Comparison of ENCODE assay signal across 16 cellular contexts in genomic region chr9:88803551-88804288, GRCh38.
A peak's percentile ranks its signal among the peaks of the same experiment; 100 is the strongest.
DNase-seq lines count a peak whose midpoint lies in the region; ATAC-seq and TF ChIP-seq lines count a peak whose summit lies in the region.
"Had no signal": no experiment of that assay in that cellular context is flagged by ENCODE, and none has a peak within 500 bp of the region (broad histone marks: within the 10 kb centered on the region; RNA-seq: fewer than 3 reads in every experiment).

No MANE protein-coding gene starts in this region.

- POLR2A ChIA-PET in OCI-LY7 (lab: Charles Lee), result no interaction called here

- peaks cover 3% of the 10 kb centered on the region for H3K27me3 ChIP-seq in suprapubic skin

- no peak for TF ChIP-seq CTCF in OCI-LY7 (conservative IDR thresholded peaks at IDR 0.05; ENCODE audit: low read length)
- TF ChIP-seq CTCF in retinal pigment epithelial cell (conservative IDR thresholded peaks at IDR 0.05; ENCODE audit: low read depth, low read length), result no peak
- TF ChIP-seq CTCF in suprapubic skin (IDR thresholded peaks at IDR 0.05), result no peak

- no peaks in the 10 kb centered on the region for H3K36me3 ChIP-seq in OCI-LY7 (ENCODE audit: insufficient read depth, low read length)
- H3K36me3 ChIP-seq in suprapubic skin, result no peaks in the 10 kb centered on the region

- DNase-seq in NCI-H82 (lab: John Stamatoyannopoulos, UW) (peak; percentile 4), NCI-H82 treated with DMSO at 0.1 percent for 48 hours (lab: John Stamatoyannopoulos, UW; ENCODE audit: unreplicated experiment) (no peak), OCI-LY7 (ENCODE audit: low spot score) (no peak), ecto neural progenitor cell (ENCODE audit: low spot score) (peak; percentile 4), retinal pigment epithelial cell (ENCODE audit: low read depth) (peak; percentile 65), T-helper 9 cell (no peak), suprapubic skin (ENCODE audit: low spot score in 2 of 2) (no peak)
- DNase-seq: activated CD8-positive, alpha-beta T cell treated with anti-CD3 and anti-CD28 coated beads for 36 hours; activated naive CD8-positive, alpha-beta T cell treated with anti-CD3 and anti-CD28 coated beads, Interleukin-2, amount 50 U/mL, for 24 hours; GOT3; NCI-H146; NCI-H446 treated with DMSO at 0.1 percent for 48 hours had no signal

- BruUV-seq in OCI-LY7 (replicated peaks; lab: Mats Ljungman, UMichigan), result no TSS peak

- H3K79me2 ChIP-seq in OCI-LY7 (ENCODE audit: insufficient read depth, low read depth, low read length), result no peaks in the 10 kb centered on the region

- WGBS in suprapubic skin, result 48% methylated on average over 5 of the region's 5 CpGs

- H3K4me1 ChIP-seq in OCI-LY7 (ENCODE audit: insufficient read depth, low read length, poor library complexity, severe bottlenecking) (peaks cover 10% of the 10 kb centered on the region), suprapubic skin (no peaks in the 10 kb centered on the region)

- 0 out of 2 replicates have a peak overlapping the region, but pooled peaks have one; percentile 18 for H3K4me2 ChIP-seq in OCI-LY7 (ENCODE audit: low read length)

- H3K9me2 ChIP-seq in OCI-LY7 (ENCODE audit: insufficient read depth, low read length), result no peaks in the 10 kb centered on the region

- H4K20me1 ChIP-seq in OCI-LY7 (ENCODE audit: insufficient read depth, low read length), result no peaks in the 10 kb centered on the region

- peak overlapping the region; percentile 37; the same call in 1 of the 2 replicates for H2AFZ ChIP-seq in OCI-LY7 (ENCODE audit: low read length)

- H3K4me3 ChIP-seq in OCI-LY7 (ENCODE audit: low read depth, low read length, poor library complexity, severe bottlenecking), result no peak overlapping the region
- no peak overlapping the region for H3K4me3 ChIP-seq in retinal pigment epithelial cell (ENCODE audit: low read length)
- H3K4me3 ChIP-seq in suprapubic skin, result no peak overlapping the region
- H3K4me3 ChIP-seq: GM12878 had no signal

- CTCF ChIA-PET in OCI-LY7 (lab: Charles Lee; ENCODE audit: unreplicated experiment), result no interaction called here

- H3K9me3 ChIP-seq in OCI-LY7 (ENCODE audit: low read length) (no peaks in the 10 kb centered on the region), suprapubic skin (no peaks in the 10 kb centered on the region)

- TF ChIP-seq EP300 in suprapubic skin (IDR thresholded peaks at IDR 0.05), result no peak

- H3K27ac ChIP-seq in OCI-LY7 (ENCODE audit: low read depth, low read length, poor library complexity, severe bottlenecking) (no peak overlapping the region), suprapubic skin (no peak overlapping the region)
- H3K27ac ChIP-seq: VCaP had no signal

- no peak for ATAC-seq in GM19452 (IDR thresholded peaks at IDR 0.05; ENCODE audit: unreplicated experiment)
- ATAC-seq: activated CD8-positive, alpha-beta T cell treated with anti-CD3 and anti-CD28 coated beads for 36 hours; GM12878; natural killer cell treated with Interleukin-12 subunit alpha and Interleukin-12 subunit beta and Interleukin-15 and Interleukin-18, amount 100 ng/mL, for 72 hours had no signal

- TF ChIP-seq POLR2A in suprapubic skin (IDR thresholded peaks at IDR 0.05), result no peak

- intact Hi-C loops in OCI-LY7 (cut with micrococcal nuclease; ENCODE audit: unreplicated experiment), result no loop called here

Comparison
In these comparisons a context has a peak if more than half of its experiments do, and no peak if none do; other contexts are left out.
1. DNase-seq: peak in NCI-H82 (single experiment), ecto neural progenitor cell (single experiment) and retinal pigment epithelial cell (single experiment); none in NCI-H82 treated with DMSO at 0.1 percent for 48 hours (single experiment), OCI-LY7 (single experiment), T-helper 9 cell (single experiment) and suprapubic skin (0 of 2).